Comparison of ENCODE assay signal across 36 cellular contexts in the genomic region with DNA sequence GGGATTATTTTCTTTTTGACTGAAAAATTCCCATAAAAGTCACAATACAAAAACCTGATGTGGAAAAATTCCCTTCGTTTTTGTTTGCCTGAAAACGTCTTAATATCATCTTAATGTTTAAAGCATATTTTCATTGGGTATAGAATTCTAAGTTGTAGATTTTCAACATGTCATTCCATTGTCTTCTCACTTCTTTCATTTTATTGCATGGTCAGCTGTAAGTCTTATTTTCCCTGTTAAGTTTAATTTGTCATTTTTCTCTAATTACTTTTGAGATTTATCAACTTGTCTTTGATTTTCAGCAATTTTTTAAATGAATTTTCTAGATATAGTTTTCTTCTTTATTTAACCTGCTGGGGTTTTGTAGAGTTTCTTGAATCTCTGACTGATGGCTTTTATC.
A peak's percentile ranks its signal among the peaks of the same experiment; 100 is the strongest.
DNase-seq lines count a peak whose midpoint lies in the region; ATAC-seq, FAIRE-seq and TF ChIP-seq lines count a peak whose summit lies in the region.
"Had no signal": no experiment of that assay in that cellular context is flagged by ENCODE, and none has a peak within 500 bp of the region (broad histone marks: within the 10 kb centered on the region; RNA-seq: fewer than 3 reads in every experiment).

No MANE protein-coding gene starts in this region.

- H3K4me2 ChIP-seq in HepG2 (ENCODE audit: low read depth, low read length) (no peak overlapping the region), PC-9 (no peak overlapping the region), K562 (ENCODE audit: insufficient read depth, low read length) (no peak overlapping the region)
- H3K4me2 ChIP-seq: A549; BLaER1; BLaER1 treated with 17β-estradiol and CSF1 and Interleukin-3, amounts not matched to agents 10 nM and 100 nM had no signal

- no peaks in the 10 kb centered on the region for H3K9me2 ChIP-seq in PC-9 (ENCODE audit: insufficient read depth)

- H3K79me2 ChIP-seq in HepG2 (ENCODE audit: insufficient read depth, low read length), result no peaks in the 10 kb centered on the region
- H3K79me2 ChIP-seq in PC-9 (ENCODE audit: low read depth), result no peaks in the 10 kb centered on the region
- H3K79me2 ChIP-seq in K562 (ENCODE audit: control insufficient read depth, insufficient read depth, low read length), result no peaks in the 10 kb centered on the region

- peaks cover 7% of the 10 kb centered on the region for H3K9me3 Mint-ChIP-seq in WTC11

- POLR2A ChIA-PET in HepG2 (lab: Yijun Ruan, JAX), result no interaction called here
- POLR2A ChIA-PET in PC-9 (lab: Charles Lee; ENCODE audit: unreplicated experiment), result no interaction called here
- POLR2A ChIA-PET in WTC11 (lab: Charles Lee), result no interaction called here
- POLR2A ChIA-PET in K562 (lab: Yijun Ruan, JAX), result no interaction called here

- BruUV-seq in HepG2 (replicated peaks; lab: Mats Ljungman, UMichigan) (no TSS peak), PC-9 (replicated peaks; lab: Mats Ljungman, UMichigan) (no TSS peak), K562 (replicated peaks; lab: Mats Ljungman, UMichigan) (no TSS peak)

- intact Hi-C loops in HepG2 (cut with micrococcal nuclease; ENCODE audit: unreplicated experiment), result no loop called here
- intact Hi-C loops in right lobe of liver (cut with DNase I), result no loop called here
- intact Hi-C loops in PC-9 (cut with micrococcal nuclease; ENCODE audit: unreplicated experiment), result no loop called here
- intact Hi-C loops in K562 (cut with micrococcal nuclease), result no loop called here

- H3K4me3 Mint-ChIP-seq in WTC11, result no peak overlapping the region
- H3K4me3 Mint-ChIP-seq: B cell; CD14-positive monocyte; CD4-positive, alpha-beta memory T cell; CD4-positive, alpha-beta T cell; CD4-positive, CD25-positive, alpha-beta regulatory T cell; CD8-positive, alpha-beta memory T cell; CD8-positive, alpha-beta T cell had no signal

- no peak overlapping the region for H3K27ac ChIP-seq in HepG2 (ENCODE audit: extremely low read length, insufficient read depth, low read length)
- no peak overlapping the region for H3K27ac ChIP-seq in right lobe of liver
- H3K27ac ChIP-seq in PC-9, result no peak overlapping the region
- H3K27ac ChIP-seq in K562 (ENCODE audit: extremely low read depth, low read depth, low read length), result no peak overlapping the region
- H3K27ac ChIP-seq: 22Rv1; A549; BLaER1; BLaER1 treated with 17β-estradiol and CSF1 and Interleukin-3, amounts not matched to agents 10 nM and 100 nM; C4-2B had no signal

- H3K9ac ChIP-seq in HepG2 (ENCODE audit: insufficient read depth, low read depth, low read length) (no peak overlapping the region), K562 (ENCODE audit: insufficient read depth in 1 of 2, low read depth in 2 of 2, low read length in 2 of 2) (no peak overlapping the region)
- H3K9ac ChIP-seq: BLaER1; BLaER1 treated with 17β-estradiol and CSF1 and Interleukin-3, amounts not matched to agents 10 nM and 100 nM had no signal

- no peak for ATAC-seq in HepG2
- no peak for ATAC-seq in right lobe of liver
- ATAC-seq in WTC11, result no peak
- ATAC-seq in K562, result no peak
- ATAC-seq in GM18909 (IDR thresholded peaks at IDR 0.05; ENCODE audit: poor library complexity, unreplicated experiment), result no peak
- ATAC-seq in HG02798 (IDR thresholded peaks at IDR 0.05; ENCODE audit: poor library complexity, unreplicated experiment), result no peak
- ATAC-seq: A549; CD8-positive, alpha-beta T cell had no signal

- no peaks in the 10 kb centered on the region for H3K9me1 ChIP-seq in K562 (ENCODE audit: control insufficient read depth, insufficient read depth, low read length)

- no peak for FAIRE-seq in HepG2 (lab: Jason Lieb, UNC)
- FAIRE-seq in K562 (lab: Jason Lieb, UNC), result peak; percentile 59
- FAIRE-seq: A549, D721Med had no signal

- no peaks in the 10 kb centered on the region for H3F3A ChIP-seq in PC-9 (ENCODE audit: insufficient read depth, low read depth)

- TF ChIP-seq EP300 in HepG2 (IDR thresholded peaks at IDR 0.05; ENCODE audit: low read depth in 2 of 2, low read length in 2 of 2) (no peak), HepG2 (CRISPR knock-in tag; IDR thresholded peaks at IDR 0.05; ENCODE audit: borderline replicate concordance) (no peak), K562 (IDR thresholded peaks at IDR 0.05; ENCODE audit: low read length) (no peak)

- no peaks in the 10 kb centered on the region; the same call in 1 of the 2 replicates for H3K36me3 Mint-ChIP-seq in WTC11
- H3K36me3 Mint-ChIP-seq: CD14-positive monocyte; CD4-positive, alpha-beta memory T cell; CD4-positive, CD25-positive, alpha-beta regulatory T cell; CD8-positive, alpha-beta memory T cell; CD8-positive, alpha-beta T cell had no signal

- TF ChIP-seq RAD21 in HepG2 (CRISPR knock-in tag; IDR thresholded peaks at IDR 0.05), result no peak
- no peak for TF ChIP-seq RAD21 in K562 (CRISPR knock-in tag; conservative IDR thresholded peaks at IDR 0.05 in 1 of 2, IDR thresholded peaks at IDR 0.05 in 1 of 2)

- CTCF ChIA-PET in HepG2 (lab: Yijun Ruan, JAX; ENCODE audit: low intra/inter-chr PET ratio, low total read pairs), result no interaction called here
- CTCF ChIA-PET in PC-9 (lab: Charles Lee), result no interaction called here
- CTCF ChIA-PET in WTC11 (lab: Charles Lee), result no interaction called here
- CTCF ChIA-PET in K562 (lab: Yijun Ruan, JAX; ENCODE audit: low intra/inter-chr PET ratio), result no interaction called here

- H3K4me1 ChIP-seq in HepG2 (ENCODE audit: insufficient read depth, low read length) (no peaks in the 10 kb centered on the region), right lobe of liver (no peaks in the 10 kb centered on the region), PC-9 (replicated peaks; ENCODE audit: insufficient read depth) (no peaks in the 10 kb centered on the region), K562 (replicated peaks in 1 of 2; ENCODE audit: control insufficient read depth in 2 of 2, insufficient read depth in 2 of 2, low read length in 2 of 2) (no peaks in the 10 kb centered on the region)
- H3K4me1 ChIP-seq: A549; BE2C; BLaER1; BLaER1 treated with 17β-estradiol and CSF1 and Interleukin-3, amounts not matched to agents 10 nM and 100 nM; Caco-2 had no signal

- WGBS in HepG2 (ENCODE audit: low lambda C conversion rate), result 0% methylated on average over 2 of the region's 2 CpGs
- WGBS in right lobe of liver (ENCODE audit: insufficient coverage, low coverage, low lambda C conversion rate, missing lambda C conversion rate), result 41% methylated on average over 2 of the region's 2 CpGs
- WGBS in K562 (ENCODE audit: insufficient coverage, low coverage, missing lambda C conversion rate), result 0% methylated on average over 2 of the region's 2 CpGs

- DNase-seq in HepG2 (ENCODE audit: low spot score), result no peak
- DNase-seq in right lobe of liver, result no peak
- DNase-seq in PC-9, result no peak
- DNase-seq in WTC11 (ENCODE audit: low spot score), result no peak
- DNase-seq in K562 (ENCODE audit: extremely low read depth in 1 of 4, low spot score in 3 of 4), result no peak
- DNase-seq in NCI-H774 (lab: John Stamatoyannopoulos, UW), result no peak
- DNase-seq: 8988T; ACHN; AML-193; BE2C; C1 segment of cervical spinal cord; Caco-2; Calu3; CD4-positive, alpha-beta memory T cell; CD4-positive, alpha-beta T cell; CD4-positive, CD25-positive, alpha-beta regulatory T cell; CD8-positive, alpha-beta memory T cell; CD8-positive, alpha-beta T cell; COR-L47; DMS 273 treated with DMSO at 0.1 percent for 48 hours; DMS153; DMS53; DMS79; DMS79 treated with DMSO at 0.1 percent for 48 hours; DND-41; EL had no signal

- in situ Hi-C loops in HepG2 (cut with HindIII; ENCODE audit: extremely low pct_ligation_motif_present, low pct_unique_long_range_greater_than_20kb), result no loop called here
- in situ Hi-C loops in K562 (cut with MboI), result no loop called here

- TF ChIP-seq POLR2A in HepG2 (IDR thresholded peaks at IDR 0.05; ENCODE audit: insufficient read depth in 1 of 2, low read depth in 2 of 2, low read length in 2 of 2), result no peak
- TF ChIP-seq POLR2A in right lobe of liver (IDR thresholded peaks at IDR 0.05), result no peak
- TF ChIP-seq POLR2A in K562 (conservative IDR thresholded peaks at IDR 0.05), result no peak

- H4K20me1 ChIP-seq in HepG2 (ENCODE audit: insufficient read depth, low read length) (no peaks in the 10 kb centered on the region), PC-9 (ENCODE audit: insufficient read depth) (no peaks in the 10 kb centered on the region), K562 (replicated peaks; ENCODE audit: control insufficient read depth, insufficient read depth, low read length) (no peaks in the 10 kb centered on the region)
- H4K20me1 ChIP-seq: BLaER1; BLaER1 treated with 17β-estradiol and CSF1 and Interleukin-3, amounts not matched to agents 10 nM and 100 nM had no signal

- no peak overlapping the region for H2AFZ ChIP-seq in HepG2 (ENCODE audit: low read length)
- no peak overlapping the region for H2AFZ ChIP-seq in PC-9
- H2AFZ ChIP-seq in K562 (ENCODE audit: low read depth, low read length), result no peak overlapping the region

- no peak overlapping the region for H3K27ac Mint-ChIP-seq in WTC11
- H3K27ac Mint-ChIP-seq: B cell; CD14-positive monocyte; CD4-positive, alpha-beta memory T cell; CD4-positive, alpha-beta T cell; CD4-positive, CD25-positive, alpha-beta regulatory T cell; CD8-positive, alpha-beta memory T cell; CD8-positive, alpha-beta T cell had no signal

- TF ChIP-seq CTCF in HepG2 (CRISPR knock-in tag; IDR thresholded peaks at IDR 0.05) (no peak), right lobe of liver (IDR thresholded peaks at IDR 0.05) (no peak), PC-9 (conservative IDR thresholded peaks at IDR 0.05) (no peak), WTC11 (IDR thresholded peaks at IDR 0.05) (no peak), K562 (IDR thresholded peaks at IDR 0.05 in 2 of 3, conservative IDR thresholded peaks at IDR 0.05 in 1 of 3; ENCODE audit: insufficient read depth in 2 of 3, low read depth in 1 of 3, low read length in 3 of 3) (no peak)

- H3K27me3 Mint-ChIP-seq in WTC11 (ENCODE audit: low read depth), result no peaks in the 10 kb centered on the region
- H3K27me3 Mint-ChIP-seq: CD4-positive, alpha-beta T cell had no signal

- H3K27me3 ChIP-seq in HepG2 (ENCODE audit: control insufficient read depth in 1 of 2, insufficient read depth in 2 of 2, low read length in 2 of 2) (no peaks in the 10 kb centered on the region), right lobe of liver (no peaks in the 10 kb centered on the region), PC-9 (ENCODE audit: insufficient read depth, low read depth) (no peaks in the 10 kb centered on the region), K562 (ENCODE audit: control insufficient read depth in 2 of 2, insufficient read depth in 2 of 2, low read length in 2 of 2) (no peaks in the 10 kb centered on the region)
- H3K27me3 ChIP-seq: BE2C; BLaER1; BLaER1 treated with 17β-estradiol and CSF1 and Interleukin-3, amounts not matched to agents 10 nM and 100 nM had no signal

- H3K4me3 ChIP-seq in HepG2 (replicated peaks in 1 of 3; ENCODE audit: insufficient read depth in 1 of 3, low read depth in 2 of 3, low read length in 3 of 3), result no peak overlapping the region
- no peak overlapping the region for H3K4me3 ChIP-seq in right lobe of liver
- 0 out of 2 replicates have a peak overlapping the region, but pooled peaks have one; percentile 5 for H3K4me3 ChIP-seq in PC-9
- no peak overlapping the region for H3K4me3 ChIP-seq in K562
- H3K4me3 ChIP-seq: A549; BLaER1; BLaER1 treated with 17β-estradiol and CSF1 and Interleukin-3, amounts not matched to agents 10 nM and 100 nM had no signal

- H3K36me3 ChIP-seq in HepG2 (replicated peaks in 1 of 2; ENCODE audit: control insufficient read depth in 1 of 2, insufficient read depth in 2 of 2, low read length in 2 of 2), result no peaks in the 10 kb centered on the region
- no peaks in the 10 kb centered on the region for H3K36me3 ChIP-seq in right lobe of liver
- H3K36me3 ChIP-seq in PC-9 (ENCODE audit: low read depth), result no peaks in the 10 kb centered on the region
- no peaks in the 10 kb centered on the region for H3K36me3 ChIP-seq in K562 (ENCODE audit: control insufficient read depth, insufficient read depth, low read length)
- H3K36me3 ChIP-seq: BE2C; BLaER1; BLaER1 treated with 17β-estradiol and CSF1 and Interleukin-3, amounts not matched to agents 10 nM and 100 nM had no signal

- no peaks in the 10 kb centered on the region for H3K4me1 Mint-ChIP-seq in WTC11
- H3K4me1 Mint-ChIP-seq: B cell; CD14-positive monocyte; CD4-positive, alpha-beta memory T cell; CD4-positive, CD25-positive, alpha-beta regulatory T cell; CD8-positive, alpha-beta memory T cell had no signal

- no peaks in the 10 kb centered on the region for H3K9me3 ChIP-seq in HepG2 (ENCODE audit: low read length)
- no peaks in the 10 kb centered on the region for H3K9me3 ChIP-seq in right lobe of liver
- H3K9me3 ChIP-seq in PC-9 (ENCODE audit: insufficient read depth, low read depth), result peaks cover 3% of the 10 kb centered on the region; the same call in 1 of the 2 replicates
- no peaks in the 10 kb centered on the region for H3K9me3 ChIP-seq in K562 (replicated peaks; ENCODE audit: control insufficient read depth, insufficient read depth, low read depth, low read length)
- H3K9me3 ChIP-seq: A549, BE2C, BLaER1 had no signal

Comparison
In these comparisons a context has a peak if more than half of its experiments do, and no peak if none do; other contexts are left out.
1. Of the 241 proteins assayed by ChIP-seq in both HepG2 and K562: peak only in HepG2: MAFF; only in K562: CBX5 and MAFG; in both: none; in neither: 237; mixed calls (peak in some experiments, not most) for 1.